ENCODE assay signal across 8 cellular contexts in the genomic region with DNA sequence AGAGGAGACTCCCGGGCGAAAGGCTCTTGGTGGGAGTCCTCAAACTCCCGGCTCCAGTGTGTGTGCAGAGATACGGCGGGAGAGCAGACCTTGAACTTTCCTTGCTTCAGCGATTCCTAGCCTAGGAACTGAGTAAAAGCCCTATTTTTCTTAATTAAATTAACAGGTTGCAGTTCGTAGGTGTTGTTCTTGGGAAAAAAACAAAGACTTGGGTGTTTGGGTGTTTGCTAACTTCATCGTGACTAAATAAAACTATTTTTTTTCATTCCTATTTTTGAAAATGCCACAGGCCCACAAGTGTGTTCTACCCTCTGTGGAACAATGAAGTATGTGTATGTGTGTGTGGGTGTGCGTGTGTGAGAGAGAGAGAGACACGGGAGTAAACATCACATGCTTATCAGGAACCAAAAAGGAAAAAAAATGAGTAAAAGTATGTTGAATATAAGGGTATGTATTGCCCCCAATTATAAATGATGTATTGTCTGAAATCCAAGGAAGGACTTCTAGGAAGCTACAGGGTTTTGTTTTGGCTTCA. TPM values are rescaled to one million over a fixed set of nuclear protein-coding genes. Genes with fewer than 3 reads are reported as not detected.
DNase-seq lines count a peak whose midpoint lies in the region; ATAC-seq, FAIRE-seq and TF ChIP-seq lines count a peak whose summit lies in the region.

No MANE protein-coding gene starts in this region.

- H3K9ac ChIP-seq in fibroblast of lung (ENCODE audit: insufficient read depth, low read length): peak overlapping the region; percentile 80
- no peak overlapping the region for H3K9ac ChIP-seq in neural progenitor cell

- ATAC-seq in A549 (peak; percentile 74 to 84; a peak in 4 of 6 replicates), GM18508 (IDR thresholded peaks at IDR 0.05; ENCODE audit: insufficient read depth, unreplicated experiment) (peak; percentile 20), HG03103 (IDR thresholded peaks at IDR 0.05; ENCODE audit: low read depth, unreplicated experiment) (peak; percentile 27), HG03469 (IDR thresholded peaks at IDR 0.05; ENCODE audit: unreplicated experiment) (no peak)

- H3K79me2 ChIP-seq in fibroblast of lung (ENCODE audit: control insufficient read depth, insufficient read depth, low read length): no peaks in the 10 kb centered on the region
- no peaks in the 10 kb centered on the region for H3K79me2 ChIP-seq in neural progenitor cell (ENCODE audit: low read depth)

- H3K27me3 ChIP-seq in fibroblast of lung (ENCODE audit: control insufficient read depth, insufficient read depth, low read length) (no peaks in the 10 kb centered on the region), neural progenitor cell (peaks cover 56% of the 10 kb centered on the region)

- H3K4me3 Mint-ChIP-seq in T-helper 1 cell treated with Interleukin-12 subunit alpha and Interleukin-12 subunit beta and Interleukin-4 antibody, amounts not matched to agents 30 μg/mL and 1 μg/mL, for 36 hours: peak overlapping the region; percentile 22
- peak overlapping the region; percentile 79 for H3K4me3 Mint-ChIP-seq in neural progenitor cell

- TF ChIP-seq EP300 in A549 (IDR thresholded peaks at IDR 0.05): no peak

- peak overlapping the region; percentile 2 for H3K27ac Mint-ChIP-seq in T-helper 1 cell treated with Interleukin-12 subunit alpha and Interleukin-12 subunit beta and Interleukin-4 antibody, amounts not matched to agents 30 μg/mL and 1 μg/mL, for 36 hours
- peak overlapping the region; percentile 1 for H3K27ac Mint-ChIP-seq in neural progenitor cell

- no peaks in the 10 kb centered on the region for H3K9me3 Mint-ChIP-seq in T-helper 1 cell treated with Interleukin-12 subunit alpha and Interleukin-12 subunit beta and Interleukin-4 antibody, amounts not matched to agents 30 μg/mL and 1 μg/mL, for 36 hours
- H3K9me3 Mint-ChIP-seq in neural progenitor cell: no peaks in the 10 kb centered on the region

- H3K4me2 ChIP-seq in A549 (peak overlapping the region; percentile 84), fibroblast of lung (ENCODE audit: extremely low read depth, insufficient read depth, low read length) (peak overlapping the region; percentile 73), neural progenitor cell (peak overlapping the region; percentile 99)

- TF ChIP-seq RAD21 in A549 (conservative IDR thresholded peaks at IDR 0.05 in 1 of 2, IDR thresholded peaks at IDR 0.05 in 1 of 2): no peak

- H3K36me3 ChIP-seq in fibroblast of lung (ENCODE audit: control insufficient read depth, insufficient read depth, low read length) (no peaks in the 10 kb centered on the region), neural progenitor cell (no peaks in the 10 kb centered on the region)

- DNase-seq in A549 (ENCODE audit: low read depth in 1 of 2, low spot score in 1 of 2) (peak; percentile 36 to 48), fibroblast of lung (ENCODE audit: low read depth in 2 of 2) (peak; percentile 51 to 57), neural progenitor cell (ENCODE audit: low spot score) (no peak), GOT3 (lab: John Stamatoyannopoulos, UW) (no peak)

- H3K9me3 ChIP-seq in A549: no peaks in the 10 kb centered on the region
- H3K9me3 ChIP-seq in fibroblast of lung (ENCODE audit: control insufficient read depth, insufficient read depth, low read depth, low read length): no peaks in the 10 kb centered on the region
- H3K9me3 ChIP-seq in neural progenitor cell (ENCODE audit: low read depth): no peaks in the 10 kb centered on the region

- peaks cover 6% of the 10 kb centered on the region for H3F3A ChIP-seq in neural progenitor cell (ENCODE audit: low read depth)

- TF ChIP-seq POLR2A in A549 (IDR thresholded peaks at IDR 0.05; ENCODE audit: low read length): no peak

- peak overlapping the region; percentile 59 for H3K4me3 ChIP-seq in A549
- peak overlapping the region; percentile 69 to 81 (median 74) for H3K4me3 ChIP-seq in fibroblast of lung (replicated peaks in 1 of 4; ENCODE audit: control extremely low read depth in 1 of 4, insufficient read depth in 1 of 4, low read depth in 3 of 4, low read length in 4 of 4)
- peak overlapping the region; percentile 81 for H3K4me3 ChIP-seq in neural progenitor cell

- no peak for TF ChIP-seq CTCF in A549 (IDR thresholded peaks at IDR 0.05)
- TF ChIP-seq CTCF in fibroblast of lung (conservative IDR thresholded peaks at IDR 0.05 in 1 of 2, IDR thresholded peaks at IDR 0.05 in 1 of 2; ENCODE audit: low read depth in 1 of 2, low read length in 2 of 2): no peak
- TF ChIP-seq CTCF in neural progenitor cell (IDR thresholded peaks at IDR 0.05): no peak

- H3K4me1 ChIP-seq in A549 (peaks cover 10% of the 10 kb centered on the region; the same call in 2 of the 3 replicates), fibroblast of lung (ENCODE audit: control insufficient read depth, extremely low read depth, insufficient read depth, low read length) (no peaks in the 10 kb centered on the region), neural progenitor cell (no peaks in the 10 kb centered on the region)

- peak overlapping the region; percentile 92 for H2AFZ ChIP-seq in fibroblast of lung (ENCODE audit: low read length)
- H2AFZ ChIP-seq in neural progenitor cell (replicated peaks): peak overlapping the region; percentile 99

- peaks cover 44% of the 10 kb centered on the region for H3K27me3 Mint-ChIP-seq in T-helper 1 cell treated with Interleukin-12 subunit alpha and Interleukin-12 subunit beta and Interleukin-4 antibody, amounts not matched to agents 30 μg/mL and 1 μg/mL, for 36 hours (ENCODE audit: low read depth)
- peaks cover 9% of the 10 kb centered on the region for H3K27me3 Mint-ChIP-seq in neural progenitor cell (ENCODE audit: insufficient read depth, low read depth)

- peaks cover 2% of the 10 kb centered on the region for H3K36me3 Mint-ChIP-seq in T-helper 1 cell treated with Interleukin-12 subunit alpha and Interleukin-12 subunit beta and Interleukin-4 antibody, amounts not matched to agents 30 μg/mL and 1 μg/mL, for 36 hours (ENCODE audit: low read depth)
- no peaks in the 10 kb centered on the region for H3K36me3 Mint-ChIP-seq in neural progenitor cell

- CTCF ChIA-PET in A549 (lab: Yijun Ruan, JAX): interaction anchor here (2.5 kb wide), 1 partner anchor 46 kb away, joined by 9 read pairs; no protein-coding TSS in a partner anchor

- no peak for FAIRE-seq in A549 (lab: Jason Lieb, UNC)

- no peaks in the 10 kb centered on the region for H4K20me1 ChIP-seq in fibroblast of lung (ENCODE audit: control insufficient read depth, extremely low read depth, insufficient read depth, low read length)
- H4K20me1 ChIP-seq in neural progenitor cell (ENCODE audit: low read depth): no peaks in the 10 kb centered on the region

- peaks cover 25% of the 10 kb centered on the region for H3K4me1 Mint-ChIP-seq in T-helper 1 cell treated with Interleukin-12 subunit alpha and Interleukin-12 subunit beta and Interleukin-4 antibody, amounts not matched to agents 30 μg/mL and 1 μg/mL, for 36 hours (ENCODE audit: low read depth)
- H3K4me1 Mint-ChIP-seq in neural progenitor cell: peaks cover 11% of the 10 kb centered on the region

- H3K27ac ChIP-seq in A549: peak overlapping the region; percentile 75 to 98
- peak overlapping the region; percentile 81 for H3K27ac ChIP-seq in fibroblast of lung (ENCODE audit: insufficient read depth, low read length)
- H3K27ac ChIP-seq in neural progenitor cell: no peak overlapping the region

- POLR2A ChIA-PET in A549 (lab: Yijun Ruan, JAX): interaction anchor here (1.0 to 3.2 kb wide), 4 partner anchors 11 to 36 kb away, joined by 3 to 34 read pairs (median 4); partner anchors contain the start of gene TWF1

- 7% methylated on average over 10 of the region's 10 CpGs for WGBS in A549 (ENCODE audit: missing lambda C conversion rate)

TF ChIP-seq in A549, 52 proteins besides CTCF, POLR2A, EP300 and RAD21:
- TF ChIP-seq PHF8 (IDR thresholded peaks at IDR 0.05; ENCODE audit: borderline replicate concordance, low read depth) (peak; percentile 28; the same call in 1 of the 2 replicates), HOXB13 (CRISPR knock-in tag; IDR thresholded peaks at IDR 0.05; ENCODE audit: low read depth) (no peak)

RNA-seq across cellular contexts. Expression of gene TMEM117, which starts 0.6 kb away (rescaled TPM):
- 4.6 and 7.3 TPM in 2 replicates for polyA plus RNA-seq in A549 (2011; rRNA removed)
- polyA plus RNA-seq in A549 (2012; cell fraction: cytosol; rRNA removed): 1.1 and 1.2 TPM in 2 replicates
- 0.56 and 1.9 TPM in 2 replicates for polyA plus RNA-seq in A549 (2012; cell fraction: nucleus; rRNA removed)
- 2.0 to 2.4 TPM (median 2.1 TPM) in 3 replicates for polyA plus RNA-seq in A549 (2017; fragmentation: RNase III; extraction: RNeasy Plus Mini Kit Qiagen cat#74134 plus additional on column Dnase treatment)
- 1.2 and 2.4 TPM in 2 replicates for polyA minus RNA-seq in A549 (2011; rRNA and poly(A)+ RNA removed)
- 6.2 and 7.6 TPM in 2 replicates for total RNA-seq in fibroblast of lung
- 4.8 and 7.8 TPM in 2 replicates for polyA plus RNA-seq in fibroblast of lung
- 3.9 and 6.6 TPM in 2 replicates for polyA plus RNA-seq in fibroblast of lung (2012)
- 3.8 and 4.4 TPM in 2 replicates for polyA minus RNA-seq in fibroblast of lung (ENCODE audit: low replicate concordance)
- total RNA-seq in neural progenitor cell (ENCODE audit: low replicate concordance): 1.6 TPM in 1 of 2 replicates, not detected in the other

RNA-seq across cellular contexts. Expression of gene TWF1, which starts 30.4 kb away (rescaled TPM):
- polyA plus RNA-seq in A549 (2011; rRNA removed) (128 and 173 TPM in 2 replicates), A549 (2017; fragmentation: RNase III; extraction: RNeasy Plus Mini Kit Qiagen cat#74134 plus additional on column Dnase treatment) (80.3 to 83.1 TPM (median 82.2 TPM) in 3 replicates), fibroblast of lung (117 TPM in 2 replicates)
- 31.1 and 35.2 TPM in 2 replicates for polyA plus RNA-seq in A549 (2012; cell fraction: cytosol; rRNA removed)
- 10.9 and 17.0 TPM in 2 replicates for polyA plus RNA-seq in A549 (2012; cell fraction: nucleus; rRNA removed)
- 34.5 and 40.9 TPM in 2 replicates for polyA minus RNA-seq in A549 (2011; rRNA and poly(A)+ RNA removed)
- total RNA-seq in fibroblast of lung (140 and 167 TPM in 2 replicates), neural progenitor cell (ENCODE audit: low replicate concordance) (44.6 and 69.2 TPM in 2 replicates)
- 85.5 and 94.9 TPM in 2 replicates for polyA plus RNA-seq in fibroblast of lung (2012)
- polyA minus RNA-seq in fibroblast of lung (ENCODE audit: low replicate concordance): 5.8 and 6.5 TPM in 2 replicates

Comparison
In these comparisons a context has a peak if more than half of its experiments do, and no peak if none do; other contexts are left out.
1. DNase-seq: peak in A549 (2 of 2) and fibroblast of lung (2 of 2); none in neural progenitor cell (single experiment) and GOT3 (single experiment).
2. Peak in every context shown above with its lines, with median percentiles within 50 percentile points of each other: H3K4me2 ChIP-seq and H3K4me3 ChIP-seq.